21 cellular contexts compared by ENCODE assay signal in genomic region chr10:69491611-69492010, GRCh38. TPM values are rescaled to one million over a fixed set of nuclear protein-coding genes. Genes with fewer than 3 reads are reported as not detected.
DNase-seq lines count a peak whose midpoint lies in the region; ATAC-seq and TF ChIP-seq lines count a peak whose summit lies in the region.
"Had no signal": no experiment of that assay in that cellular context is flagged by ENCODE, and none has a peak within 500 bp of the region (broad histone marks: within the 10 kb centered on the region; RNA-seq: fewer than 3 reads in every experiment).

No MANE protein-coding gene starts in this region.

- H3K36me3 ChIP-seq in right atrium auricular region (no peaks in the 10 kb centered on the region), ovary (no peaks in the 10 kb centered on the region)
- H3K36me3 ChIP-seq: vagina had no signal

- DNase-seq in cardiac septum (ENCODE audit: low spot score) (peak; percentile 73), right atrium auricular region (ENCODE audit: low spot score) (no peak), dorsolateral prefrontal cortex (peak in 5 of 10 donors; percentile 24 to 40 (median 32)), sciatic nerve (ENCODE audit: low spot score) (peak; percentile 55), ovary (no peak), SIG-M5 (lab: John Stamatoyannopoulos, UW) (no peak)
- DNase-seq: activated CD4-positive, CD25-positive, alpha-beta regulatory T cell treated with anti-CD3 and anti-CD28 coated beads, Interleukin-2, amount 50 U/mL, for 72 hours; Calu3; dermis blood vessel endothelial cell; foreskin fibroblast; naive thymus-derived CD4-positive, alpha-beta T cell; NCI-H2081 treated with DMSO at 0.1 percent for 48 hours; NCI-H510A; SK-N-SH; stimulated activated CD4-positive, alpha-beta T cell treated with anti-CD3 and anti-CD28 coated beads, Interleukin-2, amount 100 ng/mL, for 48 hours; stimulated activated naive CD8-positive, alpha-beta T cell treated with anti-CD3 and anti-CD28 coated beads, Interleukin-15, amount 100 ng/mL, for 72 hours; T1000 had no signal

- no peak overlapping the region for H3K4me3 ChIP-seq in right atrium auricular region
- H3K4me3 ChIP-seq in dorsolateral prefrontal cortex: no peak overlapping the region
- no peak overlapping the region for H3K4me3 ChIP-seq in ovary
- H3K4me3 ChIP-seq: vagina had no signal

- 70 to 81% (median 76%) methylated on average over 4 of the region's 4 CpGs for WGBS in ovary, 3 donors

- no peak for TF ChIP-seq EP300 in ovary (IDR thresholded peaks at IDR 0.05)

- H3K27me3 ChIP-seq in right atrium auricular region (no peaks in the 10 kb centered on the region), dorsolateral prefrontal cortex (no peaks in the 10 kb centered on the region), ovary (no peaks in the 10 kb centered on the region)
- H3K27me3 ChIP-seq: vagina had no signal

- TF ChIP-seq CTCF in right atrium auricular region (IDR thresholded peaks at IDR 0.05) (no peak), dorsolateral prefrontal cortex (IDR thresholded peaks at IDR 0.05 in 54 of 56, conservative IDR thresholded peaks at IDR 0.05 in 2 of 56; ENCODE audit: low read depth in 1 of 56, partially characterized antibody in 56 of 56) (no peak), ovary (IDR thresholded peaks at IDR 0.05) (no peak)

- H3K27ac ChIP-seq in right atrium auricular region (no peak overlapping the region), dorsolateral prefrontal cortex (peak overlapping the region in 58 of 59 donors; percentile 87 to 100 (median 98)), ovary (no peak overlapping the region)
- H3K27ac ChIP-seq: HL-60, vagina had no signal

- no peak for TF ChIP-seq POLR2A in ovary (IDR thresholded peaks at IDR 0.05)

- peaks cover 0 to 3% of the 10 kb centered on the region in 2 donors for H3K9me3 ChIP-seq in right atrium auricular region
- H3K9me3 ChIP-seq in ovary: no peaks in the 10 kb centered on the region
- H3K9me3 ChIP-seq: SK-N-SH, vagina had no signal

- H3K4me1 ChIP-seq in right atrium auricular region: peaks cover 0 to 14% of the 10 kb centered on the region in 2 donors
- no peaks in the 10 kb centered on the region for H3K4me1 ChIP-seq in ovary (ENCODE audit: insufficient read depth)

- intact Hi-C loops in cardiac septum (cut with DNase I): no loop called here
- intact Hi-C loops in dorsolateral prefrontal cortex (cut with DNase I): loop anchor here in 1 of 2 donors (5.0 kb wide), 1 partner anchor 39 kb away; the partner anchor contains the start of gene TSPAN15
- intact Hi-C loops in sciatic nerve (cut with DNase I): no loop called here
- intact Hi-C loops in ovary (cut with DNase I): no loop called here

- ATAC-seq in sciatic nerve: no peak
- no peak for ATAC-seq in GM21528 (IDR thresholded peaks at IDR 0.05; ENCODE audit: low FRiP score, unreplicated experiment)
- ATAC-seq in GM21576 (IDR thresholded peaks at IDR 0.05; ENCODE audit: unreplicated experiment): no peak
- ATAC-seq: naive thymus-derived CD4-positive, alpha-beta T cell; stimulated activated naive CD8-positive, alpha-beta T cell treated with anti-CD3 and anti-CD28 coated beads, Interleukin-15, amount 100 ng/mL, for 72 hours had no signal

RNA-seq across cellular contexts. Expression of gene TSPAN15, which starts 40.3 kb away (rescaled TPM):
- total RNA-seq in cardiac septum: 6.9 TPM
- total RNA-seq in right atrium auricular region: 1 to 10 TPM; 6.6 to 7.7 TPM
- total RNA-seq in dorsolateral prefrontal cortex: 100 to 1,000 TPM in 10 of 120 experiments, 10 to 100 TPM in 109, 1 to 10 TPM in 1; 8.7 to 188 (median 44.2) TPM
- total RNA-seq in sciatic nerve: 103 TPM
- total RNA-seq in ovary: 10 to 100 TPM in 3 of 7 donors, 1 to 10 TPM in 4; 2.8 to 13.7 (median 5.6) TPM
- 10 to 100 TPM in 1 of 2 donors, 1 to 10 TPM in 1; 5.1 to 13.7 TPM for polyA plus RNA-seq in ovary

Comparison
In these comparisons a context has a peak if more than half of its experiments do, and no peak if none do; other contexts are left out.
1. DNase-seq: peak in cardiac septum (single experiment) and sciatic nerve (single experiment); none in right atrium auricular region (single experiment), ovary (0 of 5) and SIG-M5 (single experiment).
2. H3K27ac ChIP-seq: peak in dorsolateral prefrontal cortex (58 of 59); none in right atrium auricular region (0 of 2) and ovary (0 of 2).